ENCODE assay signal across 22 cellular contexts in the genomic region with DNA sequence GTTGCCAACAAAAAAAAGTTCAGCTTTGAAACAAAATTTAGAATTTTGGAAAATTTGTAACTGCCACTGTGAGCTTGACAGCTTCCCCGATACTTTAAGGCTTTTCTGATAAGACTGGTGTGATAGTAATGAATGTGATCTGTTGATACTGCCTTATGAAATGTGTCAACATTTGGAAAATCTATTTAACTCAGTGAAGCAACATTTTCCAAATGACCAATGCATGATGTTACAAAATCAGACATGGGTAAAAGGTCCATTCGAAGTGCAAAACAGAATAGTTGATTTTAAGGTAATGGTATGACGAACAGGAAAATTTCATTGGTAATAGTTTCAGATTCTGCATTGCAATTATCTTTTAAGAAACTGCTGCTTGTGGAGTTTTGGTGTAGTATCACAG.
DNase-seq lines count a peak whose midpoint lies in the region; ATAC-seq, FAIRE-seq and TF ChIP-seq lines count a peak whose summit lies in the region.
"Had no signal": no experiment of that assay in that cellular context is flagged by ENCODE, and none has a peak within 500 bp of the region (broad histone marks: within the 10 kb centered on the region; RNA-seq: fewer than 3 reads in every experiment).

No MANE protein-coding gene starts in this region.

- H3K27me3 ChIP-seq in Karpas-422 (ENCODE audit: low read length) (no peaks in the 10 kb centered on the region), liver (ENCODE audit: control insufficient read depth in 4 of 4, insufficient read depth in 4 of 4, low read length in 3 of 4) (no peaks in the 10 kb centered on the region)
- H3K27me3 ChIP-seq: BLaER1 treated with 17β-estradiol and CSF1 and Interleukin-3, amounts not matched to agents 10 nM and 100 nM had no signal

- peak; percentile 73 for ATAC-seq in left lobe of liver
- ATAC-seq: A549; CD8-positive, alpha-beta T cell had no signal

- no peaks in the 10 kb centered on the region for H4K20me1 ChIP-seq in Karpas-422 (ENCODE audit: insufficient read depth, low read depth, low read length)
- H4K20me1 ChIP-seq: BLaER1 treated with 17β-estradiol and CSF1 and Interleukin-3, amounts not matched to agents 10 nM and 100 nM had no signal

- peak; percentile 22 for DNase-seq in Karpas-422
- DNase-seq in left lobe of liver (ENCODE audit: low spot score), result no peak
- DNase-seq in DMS53 treated with DMSO at 0.1 percent for 48 hours (lab: John Stamatoyannopoulos, UW; ENCODE audit: unreplicated experiment), result no peak
- no peak for DNase-seq in D721Med (ENCODE audit: insufficient read length, low spot score)
- DNase-seq in substantia nigra (lab: John Stamatoyannopoulos, UW), result no peak
- DNase-seq: AML-193; Caco-2; Calu3; CD4-positive, alpha-beta T cell; CD8-positive, alpha-beta T cell; DMS 273 treated with DMSO at 0.1 percent for 48 hours; DMS153; DMS53; DMS79 treated with DMSO at 0.1 percent for 48 hours; GF-D8 had no signal

- H3K4me3 ChIP-seq in Karpas-422 (ENCODE audit: low read length), result no peak overlapping the region
- peak overlapping the region in 2 of 3 donors; percentile 9 to 32 for H3K4me3 ChIP-seq in liver (ENCODE audit: low read depth in 1 of 3, low read length in 3 of 3)
- H3K4me3 ChIP-seq: A549; BLaER1 treated with 17β-estradiol and CSF1 and Interleukin-3, amounts not matched to agents 10 nM and 100 nM had no signal

- H3K9ac ChIP-seq in Karpas-422 (ENCODE audit: low read length), result no peak overlapping the region
- H3K9ac ChIP-seq in liver (ENCODE audit: low read depth in 1 of 2, low read length in 2 of 2), result peak overlapping the region in 1 of 2 donors; percentile 50
- H3K9ac ChIP-seq: BLaER1 treated with 17β-estradiol and CSF1 and Interleukin-3, amounts not matched to agents 10 nM and 100 nM had no signal

- FAIRE-seq in D721Med (lab: Jason Lieb, UNC), result no peak
- FAIRE-seq: A549, GM12891, GM19239 had no signal

- 25% methylated on average over 3 of the region's 3 CpGs for WGBS in liver

- no peaks in the 10 kb centered on the region for H3K36me3 ChIP-seq in Karpas-422 (ENCODE audit: insufficient read depth, low read length)
- H3K36me3 ChIP-seq in liver (ENCODE audit: control insufficient read depth in 4 of 4, insufficient read depth in 3 of 4, low read depth in 1 of 4, low read length in 3 of 4), result no peaks in the 10 kb centered on the region
- H3K36me3 ChIP-seq: BLaER1 treated with 17β-estradiol and CSF1 and Interleukin-3, amounts not matched to agents 10 nM and 100 nM had no signal

- TF ChIP-seq RAD21 in liver (IDR thresholded peaks at IDR 0.05), result peak; percentile 60 to 73

- H3K79me2 ChIP-seq in Karpas-422 (ENCODE audit: low read length), result no peaks in the 10 kb centered on the region

- H3K4me2 ChIP-seq in Karpas-422 (ENCODE audit: low read depth, low read length, poor library complexity, severe bottlenecking), result no peak overlapping the region
- H3K4me2 ChIP-seq: A549; BLaER1 treated with 17β-estradiol and CSF1 and Interleukin-3, amounts not matched to agents 10 nM and 100 nM had no signal

- no peaks in the 10 kb centered on the region for H3K4me1 ChIP-seq in Karpas-422 (ENCODE audit: low read length)
- H3K4me1 ChIP-seq in liver (ENCODE audit: control insufficient read depth in 4 of 4, insufficient read depth in 4 of 4, low read length in 3 of 4), result peaks cover 0 to 33% (median 17%) of the 10 kb centered on the region in 4 donors
- H3K4me1 ChIP-seq: A549, Caco-2 had no signal

- TF ChIP-seq CTCF in liver (IDR thresholded peaks at IDR 0.05; ENCODE audit: low read depth, low read length, missing input control) (no peak), D721Med (IDR thresholded peaks at IDR 0.05; ENCODE audit: insufficient read depth, missing control alignments) (no peak)

- no peak overlapping the region for H2AFZ ChIP-seq in Karpas-422 (ENCODE audit: low read length)

- H3K9me3 ChIP-seq in Karpas-422 (ENCODE audit: low read length) (no peaks in the 10 kb centered on the region), liver (ENCODE audit: control insufficient read depth in 4 of 4, low read length in 3 of 4) (no peaks in the 10 kb centered on the region)
- H3K9me3 ChIP-seq: A549; BLaER1 treated with 17β-estradiol and CSF1 and Interleukin-3, amounts not matched to agents 10 nM and 100 nM; Caco-2 had no signal

- no peaks in the 10 kb centered on the region for H3K9me2 ChIP-seq in Karpas-422 (replicated peaks; ENCODE audit: insufficient read depth, low read length)

- H3K27ac ChIP-seq in Karpas-422 (ENCODE audit: low read length), result no peak overlapping the region
- peak overlapping the region; percentile 68 to 75 for H3K27ac ChIP-seq in liver (ENCODE audit: low read depth in 1 of 2, low read length in 2 of 2)
- H3K27ac ChIP-seq in substantia nigra (ENCODE audit: low read depth, low read length, poor library complexity, severe bottlenecking), result no peak overlapping the region
- H3K27ac ChIP-seq: 22Rv1; A549; BLaER1 treated with 17β-estradiol and CSF1 and Interleukin-3, amounts not matched to agents 10 nM and 100 nM; C4-2B had no signal

TF ChIP-seq in liver, 16 proteins besides CTCF, POLR2A, EP300 and RAD21:
- TF ChIP-seq HNF4A (conservative IDR thresholded peaks at IDR 0.05) (peak; percentile 89 to 97), FOXA1 (IDR thresholded peaks at IDR 0.05) (peak; percentile 74), HNF4G (IDR thresholded peaks at IDR 0.05) (peak; percentile 68), YY1 (IDR thresholded peaks at IDR 0.05) (peak; percentile 91), GABPA (IDR thresholded peaks at IDR 0.05 in 1 of 2, conservative IDR thresholded peaks at IDR 0.05 in 1 of 2) (peak in 1 of 2 donors; percentile 51), EGR1 (IDR thresholded peaks at IDR 0.05; ENCODE audit: low read depth in 2 of 2) (peak; percentile 83 to 96), TAF1 (conservative IDR thresholded peaks at IDR 0.05) (peak; percentile 44), SP1 (IDR thresholded peaks at IDR 0.05) (peak; percentile 88), RXRA (IDR thresholded peaks at IDR 0.05) (peak; percentile 86 to 98), FOXA2 (IDR thresholded peaks at IDR 0.05) (peak; percentile 86), JUND (IDR thresholded peaks at IDR 0.05) (peak; percentile 78 to 93), NR2F2 (IDR thresholded peaks at IDR 0.05) (peak; percentile 27)
- TF ChIP-seq, protein P1, sequence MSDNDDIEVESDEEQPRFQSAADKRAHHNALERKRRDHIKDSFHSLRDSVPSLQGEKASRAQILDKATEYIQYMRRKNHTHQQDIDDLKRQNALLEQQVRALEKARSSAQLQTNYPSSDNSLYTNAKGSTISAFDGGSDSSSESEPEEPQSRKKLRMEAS (IDR thresholded peaks at IDR 0.05), result peak; percentile 90
- TF ChIP-seq, protein P2, sequence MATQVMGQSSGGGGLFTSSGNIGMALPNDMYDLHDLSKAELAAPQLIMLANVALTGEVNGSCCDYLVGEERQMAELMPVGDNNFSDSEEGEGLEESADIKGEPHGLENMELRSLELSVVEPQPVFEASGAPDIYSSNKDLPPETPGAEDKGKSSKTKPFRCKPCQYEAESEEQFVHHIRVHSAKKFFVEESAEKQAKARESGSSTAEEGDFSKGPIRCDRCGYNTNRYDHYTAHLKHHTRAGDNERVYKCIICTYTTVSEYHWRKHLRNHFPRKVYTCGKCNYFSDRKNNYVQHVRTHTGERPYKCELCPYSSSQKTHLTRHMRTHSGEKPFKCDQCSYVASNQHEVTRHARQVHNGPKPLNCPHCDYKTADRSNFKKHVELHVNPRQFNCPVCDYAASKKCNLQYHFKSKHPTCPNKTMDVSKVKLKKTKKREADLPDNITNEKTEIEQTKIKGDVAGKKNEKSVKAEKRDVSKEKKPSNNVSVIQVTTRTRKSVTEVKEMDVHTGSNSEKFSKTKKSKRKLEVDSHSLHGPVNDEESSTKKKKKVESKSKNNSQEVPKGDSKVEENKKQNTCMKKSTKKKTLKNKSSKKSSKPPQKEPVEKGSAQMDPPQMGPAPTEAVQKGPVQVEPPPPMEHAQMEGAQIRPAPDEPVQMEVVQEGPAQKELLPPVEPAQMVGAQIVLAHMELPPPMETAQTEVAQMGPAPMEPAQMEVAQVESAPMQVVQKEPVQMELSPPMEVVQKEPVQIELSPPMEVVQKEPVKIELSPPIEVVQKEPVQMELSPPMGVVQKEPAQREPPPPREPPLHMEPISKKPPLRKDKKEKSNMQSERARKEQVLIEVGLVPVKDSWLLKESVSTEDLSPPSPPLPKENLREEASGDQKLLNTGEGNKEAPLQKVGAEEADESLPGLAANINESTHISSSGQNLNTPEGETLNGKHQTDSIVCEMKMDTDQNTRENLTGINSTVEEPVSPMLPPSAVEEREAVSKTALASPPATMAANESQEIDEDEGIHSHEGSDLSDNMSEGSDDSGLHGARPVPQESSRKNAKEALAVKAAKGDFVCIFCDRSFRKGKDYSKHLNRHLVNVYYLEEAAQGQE (IDR thresholded peaks at IDR 0.05), result peak; percentile 80
- TF ChIP-seq, protein P3, sequence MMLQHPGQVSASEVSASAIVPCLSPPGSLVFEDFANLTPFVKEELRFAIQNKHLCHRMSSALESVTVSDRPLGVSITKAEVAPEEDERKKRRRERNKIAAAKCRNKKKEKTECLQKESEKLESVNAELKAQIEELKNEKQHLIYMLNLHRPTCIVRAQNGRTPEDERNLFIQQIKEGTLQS (IDR thresholded peaks at IDR 0.05), result peak; percentile 89
- TF ChIP-seq, protein P4, sequence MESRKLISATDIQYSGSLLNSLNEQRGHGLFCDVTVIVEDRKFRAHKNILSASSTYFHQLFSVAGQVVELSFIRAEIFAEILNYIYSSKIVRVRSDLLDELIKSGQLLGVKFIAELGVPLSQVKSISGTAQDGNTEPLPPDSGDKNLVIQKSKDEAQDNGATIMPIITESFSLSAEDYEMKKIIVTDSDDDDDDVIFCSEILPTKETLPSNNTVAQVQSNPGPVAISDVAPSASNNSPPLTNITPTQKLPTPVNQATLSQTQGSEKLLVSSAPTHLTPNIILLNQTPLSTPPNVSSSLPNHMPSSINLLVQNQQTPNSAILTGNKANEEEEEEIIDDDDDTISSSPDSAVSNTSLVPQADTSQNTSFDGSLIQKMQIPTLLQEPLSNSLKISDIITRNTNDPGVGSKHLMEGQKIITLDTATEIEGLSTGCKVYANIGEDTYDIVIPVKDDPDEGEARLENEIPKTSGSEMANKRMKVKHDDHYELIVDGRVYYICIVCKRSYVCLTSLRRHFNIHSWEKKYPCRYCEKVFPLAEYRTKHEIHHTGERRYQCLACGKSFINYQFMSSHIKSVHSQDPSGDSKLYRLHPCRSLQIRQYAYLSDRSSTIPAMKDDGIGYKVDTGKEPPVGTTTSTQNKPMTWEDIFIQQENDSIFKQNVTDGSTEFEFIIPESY (IDR thresholded peaks at IDR 0.05), result peak; percentile 93

Comparison
In these comparisons a context has a peak if more than half of its experiments do, and no peak if none do; other contexts are left out.
1. H3K27ac ChIP-seq: peak in liver (2 of 2); none in Karpas-422 (single experiment) and substantia nigra (single experiment).